ENCODE assay signal across 22 cellular contexts in the genomic region with DNA sequence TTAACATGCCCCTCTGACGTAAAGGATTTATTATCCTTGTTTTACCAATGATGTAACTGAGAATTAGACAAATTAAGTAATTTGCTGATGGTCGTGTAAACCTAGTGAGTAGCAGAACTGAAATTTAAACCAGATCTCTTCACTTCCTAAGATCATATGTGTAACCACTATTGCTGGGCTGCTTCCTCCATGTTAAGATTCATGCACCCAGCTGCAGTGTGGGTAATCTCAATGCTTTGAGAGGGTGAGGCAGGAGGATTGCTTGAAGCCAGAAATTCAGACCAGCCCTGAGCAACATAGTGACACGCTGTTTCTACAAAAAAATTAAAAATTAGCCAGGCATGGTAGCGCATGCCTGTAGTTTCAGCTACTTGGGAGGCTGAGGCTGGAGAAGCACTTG.
A peak's percentile ranks its signal among the peaks of the same experiment; 100 is the strongest.
DNase-seq lines count a peak whose midpoint lies in the region; ATAC-seq and TF ChIP-seq lines count a peak whose summit lies in the region.
"Had no signal": no experiment of that assay in that cellular context is flagged by ENCODE, and none has a peak within 500 bp of the region (broad histone marks: within the 10 kb centered on the region; RNA-seq: fewer than 3 reads in every experiment).

No MANE protein-coding gene starts in this region.

- no CpG with 5 or more reads among the region's 4 CpGs for WGBS in mesendoderm (ENCODE audit: extremely low coverage, insufficient coverage, low lambda C conversion rate)

- H3K18ac ChIP-seq in mesendoderm (ENCODE audit: low read length) = no peak overlapping the region

- CTCF ChIA-PET in MCF 10A (lab: Yijun Ruan, JAX) = interaction anchor here (0.6 kb wide), 1 partner anchor 36 kb away, joined by 3 read pairs; no protein-coding TSS in a partner anchor

- no peaks in the 10 kb centered on the region for H3K79me2 ChIP-seq in mesendoderm (ENCODE audit: control insufficient read depth, insufficient read depth, low read length)

- H3K36me3 ChIP-seq in mesendoderm (ENCODE audit: control insufficient read depth, insufficient read depth, low read length) = peaks cover under 1% of the 10 kb centered on the region
- H3K36me3 ChIP-seq: breast epithelium, sigmoid colon, thoracic aorta had no signal

- no TSS peak for BruUV-seq in MCF 10A (replicated peaks; lab: Mats Ljungman, UMichigan)

- no peaks in the 10 kb centered on the region for H3K4me1 ChIP-seq in mesendoderm (ENCODE audit: control insufficient read depth, low read depth, low read length)
- H3K4me1 ChIP-seq: breast epithelium, sigmoid colon had no signal

- no peak overlapping the region for H4K8ac ChIP-seq in mesendoderm (ENCODE audit: low read depth, low read length)

- no peak overlapping the region for H3K4ac ChIP-seq in mesendoderm (ENCODE audit: low read depth, low read length)

- no peaks in the 10 kb centered on the region for H3K36me3 Mint-ChIP-seq in MCF 10A (ENCODE audit: insufficient read depth, unreplicated experiment)

- TF ChIP-seq CTCF in GM20000 (IDR thresholded peaks at IDR 0.05; ENCODE audit: extremely low read depth, missing control alignments) = no peak
- TF ChIP-seq CTCF in MCF 10A (IDR thresholded peaks at IDR 0.05; ENCODE audit: unreplicated experiment) = no peak

- POLR2A ChIA-PET in MCF 10A (lab: Yijun Ruan, JAX) = no interaction called here

- TF ChIP-seq POLR2A in GM18505 (IDR thresholded peaks at IDR 0.05; ENCODE audit: borderline replicate concordance, extremely low read depth, insufficient read depth, insufficient read length) = no peak

- no peak overlapping the region for H2BK5ac ChIP-seq in mesendoderm (ENCODE audit: low read length)

- no peak overlapping the region for H3K27ac Mint-ChIP-seq in MCF 10A (ENCODE audit: low read depth, unreplicated experiment)
- H3K27ac Mint-ChIP-seq: activated CD4-positive, alpha-beta T cell treated with anti-CD3 and anti-CD28 coated beads, Interleukin-2, amount 10 ng/mL, durations not matched to agents 7 days and 5 days; activated naive CD8-positive, alpha-beta T cell treated with anti-CD3 and anti-CD28 coated beads for 36 hours had no signal

- no peak overlapping the region for H2BK15ac ChIP-seq in mesendoderm (replicated peaks; ENCODE audit: low read depth)

- H3K79me1 ChIP-seq in mesendoderm (ENCODE audit: low read length) = no peaks in the 10 kb centered on the region

- H3K27ac ChIP-seq in mesendoderm (ENCODE audit: low read depth, low read length) = no peak overlapping the region
- H3K27ac ChIP-seq: breast epithelium, sigmoid colon, thoracic aorta had no signal

- H2AK5ac ChIP-seq in mesendoderm (ENCODE audit: low read length) = no peak overlapping the region

- H2BK120ac ChIP-seq in mesendoderm (ENCODE audit: low read depth, low read length) = no peak overlapping the region

- H3K4me3 Mint-ChIP-seq in MCF 10A (ENCODE audit: unreplicated experiment) = no peak overlapping the region
- H3K4me3 Mint-ChIP-seq: activated CD4-positive, alpha-beta T cell treated with anti-CD3 and anti-CD28 coated beads, Interleukin-2, amount 10 ng/mL, durations not matched to agents 7 days and 5 days; activated naive CD8-positive, alpha-beta T cell treated with anti-CD3 and anti-CD28 coated beads for 36 hours had no signal

- H3K27me3 ChIP-seq in mesendoderm (ENCODE audit: insufficient read depth, low read length, poor library complexity) = no peaks in the 10 kb centered on the region
- H3K27me3 ChIP-seq: breast epithelium, sigmoid colon had no signal

- no peaks in the 10 kb centered on the region for H3K9me3 Mint-ChIP-seq in MCF 10A (ENCODE audit: unreplicated experiment)

- H3K27me3 Mint-ChIP-seq in MCF 10A (ENCODE audit: insufficient read depth, unreplicated experiment) = no peaks in the 10 kb centered on the region
- H3K27me3 Mint-ChIP-seq: activated CD4-positive, alpha-beta T cell treated with anti-CD3 and anti-CD28 coated beads, Interleukin-2, amount 10 ng/mL, durations not matched to agents 7 days and 5 days; activated naive CD8-positive, alpha-beta T cell treated with anti-CD3 and anti-CD28 coated beads for 36 hours had no signal

- H3K9ac ChIP-seq in mesendoderm (ENCODE audit: low read length) = no peak overlapping the region

- H3K56ac ChIP-seq in mesendoderm (ENCODE audit: low read length) = no peak overlapping the region

- peak; percentile 46 for ATAC-seq in GM18505 (IDR thresholded peaks at IDR 0.05; ENCODE audit: unreplicated experiment)
- ATAC-seq in GM19467 (IDR thresholded peaks at IDR 0.05; ENCODE audit: unreplicated experiment) = peak; percentile 42
- peak; percentile 33 for ATAC-seq in HG03066 (IDR thresholded peaks at IDR 0.05; ENCODE audit: low read depth, unreplicated experiment)
- ATAC-seq: K562, mucosa of descending colon had no signal

- intact Hi-C loops in MCF 10A (cut with micrococcal nuclease) = no loop called here

- no peak overlapping the region for H3K23ac ChIP-seq in mesendoderm (ENCODE audit: low read length)

- no peak overlapping the region for H4K5ac ChIP-seq in mesendoderm (ENCODE audit: low read length)

- H3K4me1 Mint-ChIP-seq in MCF 10A (ENCODE audit: insufficient read depth, unreplicated experiment) = no peaks in the 10 kb centered on the region

- no peak overlapping the region for H3K4me3 ChIP-seq in mesendoderm (ENCODE audit: low read length)
- H3K4me3 ChIP-seq: breast epithelium, K562, mucosa of descending colon, sigmoid colon, thoracic aorta had no signal

- no peak overlapping the region for H3K4me2 ChIP-seq in mesendoderm (ENCODE audit: low read length)

- DNase-seq in germinal center (ENCODE audit: low spot score) = peak; percentile 9
- no peak for DNase-seq in GM20000 (ENCODE audit: low spot score)
- DNase-seq in mesendoderm = no peak
- no peak for DNase-seq in MCF 10A (ENCODE audit: unreplicated experiment)
- DNase-seq in mesenteric fat pad (ENCODE audit: low spot score) = no peak
- DNase-seq: activated CD4-positive, alpha-beta T cell treated with anti-CD3 and anti-CD28 coated beads, Interleukin-2, amount 10 ng/mL, durations not matched to agents 7 days and 5 days; activated naive CD8-positive, alpha-beta T cell treated with anti-CD3 and anti-CD28 coated beads for 36 hours; AML-193; DMS 273 treated with DMSO at 0.1 percent for 48 hours; GOT3; hippocampal formation; kidney glomerular epithelial cell; mucosa of descending colon; NCI-H1436 treated with DMSO at 0.1 percent for 48 hours; OCI-M1; sigmoid colon had no signal
